In the genomic region with DNA sequence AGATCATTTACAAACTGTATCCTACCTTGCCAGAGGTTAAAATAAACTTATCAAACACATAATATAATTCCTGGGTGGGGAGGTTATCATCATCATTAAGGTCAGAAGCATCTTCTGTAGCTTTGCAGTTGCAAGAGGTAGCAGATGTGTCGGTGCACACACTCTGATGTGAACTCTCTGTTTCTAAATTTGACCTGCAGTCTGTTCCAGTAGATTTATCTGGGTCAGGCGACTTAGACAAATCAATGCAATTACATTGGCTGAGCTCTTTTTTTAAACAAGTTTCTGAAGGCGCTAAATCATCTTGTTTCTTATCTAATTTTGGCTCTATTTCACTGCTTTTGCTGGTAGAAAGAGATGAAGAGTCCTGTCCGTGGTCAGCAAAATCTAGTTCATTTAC, we compare ENCODE assay signal across 20 cellular contexts.
"Had no signal": no experiment of that assay in that cellular context is flagged by ENCODE, and none has a peak within 500 bp of the region (broad histone marks: within the 10 kb centered on the region; RNA-seq: fewer than 3 reads in every experiment).

No MANE protein-coding gene starts in this region.

- H3K9me3 Mint-ChIP-seq: activated CD4-positive, alpha-beta T cell treated with anti-CD3 and anti-CD28 coated beads, Interleukin-2, amount 10 ng/mL, durations not matched to agents 7 days and 5 days; activated naive CD4-positive, alpha-beta T cell treated with anti-CD3 and anti-CD28 coated beads, Interleukin-2, amount 50 U/mL, for 24 hours; activated T-cell treated with anti-CD3 and anti-CD28 coated beads, Interleukin-2, amount 50 U/mL, for 72 hours; nephron progenitor cell; stimulated activated naive B cell treated with anti-CD40 and anti-IgM and Interleukin-4, amounts not matched to agents 10 μg/mL and 1 μg/mL and 100 μg/mL, for 72 hours had no signal

- H3K27ac ChIP-seq: cardiac muscle cell, esophagus squamous epithelium, thoracic aorta, upper lobe of right lung had no signal

- H3K4me1 Mint-ChIP-seq: activated CD4-positive, alpha-beta T cell treated with anti-CD3 and anti-CD28 coated beads, Interleukin-2, amount 10 ng/mL, durations not matched to agents 7 days and 5 days; nephron progenitor cell had no signal

- H3K9me3 ChIP-seq: esophagus squamous epithelium, thoracic aorta, upper lobe of right lung had no signal

- DNase-seq: activated CD4-positive, alpha-beta T cell treated with anti-CD3 and anti-CD28 coated beads, Interleukin-2, amount 10 ng/mL, durations not matched to agents 7 days and 5 days; activated CD8-positive, alpha-beta memory T cell treated with anti-CD3 and anti-CD28 coated beads, Interleukin-2, amount 50 U/mL, for 4 hours; activated gamma-delta T cell; activated T-cell treated with anti-CD3 and anti-CD28 coated beads, Interleukin-2, amount 50 U/mL, for 72 hours; dermis blood vessel endothelial cell; effector memory CD4-positive, alpha-beta T cell; esophagus squamous epithelium; left colon; midbrain; nephron progenitor cell; nucleus accumbens; posterior cingulate gyrus; retina; stimulated activated naive B cell treated with anti-CD40 and anti-IgM and Interleukin-4, amounts not matched to agents 10 μg/mL and 1 μg/mL and 100 μg/mL, for 72 hours; T-helper 1 cell; T-helper 9 cell; upper lobe of right lung had no signal

- H3K27me3 Mint-ChIP-seq: activated CD4-positive, alpha-beta T cell treated with anti-CD3 and anti-CD28 coated beads, Interleukin-2, amount 10 ng/mL, durations not matched to agents 7 days and 5 days; activated naive CD4-positive, alpha-beta T cell treated with anti-CD3 and anti-CD28 coated beads, Interleukin-2, amount 50 U/mL, for 24 hours; stimulated activated naive B cell treated with anti-CD40 and anti-IgM and Interleukin-4, amounts not matched to agents 10 μg/mL and 1 μg/mL and 100 μg/mL, for 72 hours had no signal

- H3K4me3 ChIP-seq: cardiac muscle cell, esophagus squamous epithelium, thoracic aorta, upper lobe of right lung had no signal

- H3K27ac Mint-ChIP-seq: activated CD4-positive, alpha-beta T cell treated with anti-CD3 and anti-CD28 coated beads, Interleukin-2, amount 10 ng/mL, durations not matched to agents 7 days and 5 days; activated naive CD4-positive, alpha-beta T cell treated with anti-CD3 and anti-CD28 coated beads, Interleukin-2, amount 50 U/mL, for 24 hours; activated T-cell treated with anti-CD3 and anti-CD28 coated beads, Interleukin-2, amount 50 U/mL, for 72 hours; stimulated activated naive B cell treated with anti-CD40 and anti-IgM and Interleukin-4, amounts not matched to agents 10 μg/mL and 1 μg/mL and 100 μg/mL, for 72 hours had no signal

- ATAC-seq: activated T-cell treated with anti-CD3 and anti-CD28 coated beads, Interleukin-2, amount 50 U/mL, for 72 hours; left colon; stimulated activated naive B cell treated with anti-CD40 and anti-IgM and Interleukin-4, amounts not matched to agents 10 μg/mL and 1 μg/mL and 100 μg/mL, for 72 hours; upper lobe of right lung had no signal

- H3K27me3 ChIP-seq: cardiac muscle cell, esophagus squamous epithelium, upper lobe of right lung had no signal

- H3K4me3 Mint-ChIP-seq: activated CD4-positive, alpha-beta T cell treated with anti-CD3 and anti-CD28 coated beads, Interleukin-2, amount 10 ng/mL, durations not matched to agents 7 days and 5 days; activated naive CD4-positive, alpha-beta T cell treated with anti-CD3 and anti-CD28 coated beads, Interleukin-2, amount 50 U/mL, for 24 hours; activated T-cell treated with anti-CD3 and anti-CD28 coated beads, Interleukin-2, amount 50 U/mL, for 72 hours; nephron progenitor cell; stimulated activated naive B cell treated with anti-CD40 and anti-IgM and Interleukin-4, amounts not matched to agents 10 μg/mL and 1 μg/mL and 100 μg/mL, for 72 hours had no signal

- H3K4me1 ChIP-seq: esophagus squamous epithelium, upper lobe of right lung had no signal
